ENCODE assay signal across 5 cellular contexts in the genomic region with DNA sequence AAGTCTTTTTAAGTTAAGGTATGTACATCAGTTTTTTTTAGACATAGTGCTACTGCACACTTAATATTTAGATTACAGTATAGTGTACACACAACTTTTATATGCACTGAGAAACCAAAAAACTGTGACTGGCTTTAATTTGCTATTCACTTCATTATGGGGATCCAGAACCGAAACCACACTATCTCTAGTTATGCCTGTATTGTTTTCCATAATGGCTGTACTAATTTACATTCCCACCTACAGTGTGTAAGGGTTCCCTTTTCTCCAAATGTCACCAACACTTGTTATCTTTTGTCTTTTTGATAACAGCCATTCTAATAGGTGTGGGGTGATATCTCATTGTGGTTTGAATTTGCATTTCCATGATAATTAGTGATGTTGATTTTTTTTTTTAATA.
"Had no signal": no experiment of that assay in that cellular context is flagged by ENCODE, and none has a peak within 500 bp of the region (broad histone marks: within the 10 kb centered on the region; RNA-seq: fewer than 3 reads in every experiment).

No MANE protein-coding gene starts in this region.

- H3K4me3 ChIP-seq: GM12878 had no signal

- ATAC-seq: GM12878 had no signal

- DNase-seq: GDM1, GF-D8 had no signal

- FAIRE-seq: G401.6, GM12878, GM18507 had no signal
